Comparison of ENCODE assay signal across 7 cellular contexts in genomic region chr13:112587359-112587766, GRCh38. TPM values are rescaled to one million over a fixed set of nuclear protein-coding genes. Genes with fewer than 3 reads are reported as not detected.
DNase-seq lines count a peak whose midpoint lies in the region; ATAC-seq, FAIRE-seq and TF ChIP-seq lines count a peak whose summit lies in the region.

No MANE protein-coding gene starts in this region.

- no peak for TF ChIP-seq RAD21 in GM12878 (IDR thresholded peaks at IDR 0.05; ENCODE audit: insufficient read depth, low read depth, low read length)

- H3K36me3 ChIP-seq in GM12878 (ENCODE audit: control insufficient read depth in 2 of 2, insufficient read depth in 2 of 2, low read length in 1 of 2), result no peaks in the 10 kb centered on the region

- in situ Hi-C loops in GM12878 (cut with MboI), result no loop called here

- peak overlapping the region; percentile 94 for H3K4me3 Mint-ChIP-seq in HFFc6

- H3K27ac Mint-ChIP-seq in HFFc6, result peak overlapping the region; percentile 93

- under 1% methylated on average over 24 of the region's 38 CpGs for WGBS in GM12878 (ENCODE audit: insufficient coverage, insufficient replicate concordance, low lambda C conversion rate, missing lambda C conversion rate)

- TF ChIP-seq EP300 in GM12878 (IDR thresholded peaks at IDR 0.05; ENCODE audit: borderline replicate concordance in 1 of 2, control insufficient read depth in 1 of 2, low read depth in 2 of 2, low read length in 2 of 2), result no peak

- H3K4me2 ChIP-seq in GM12878 (ENCODE audit: control insufficient read depth, insufficient read depth), result peak overlapping the region; percentile 91

- peaks cover 17% of the 10 kb centered on the region for H3K4me1 ChIP-seq in GM12878 (ENCODE audit: control insufficient read depth, insufficient read depth, low read length)

- H3K9ac ChIP-seq in GM12878 (ENCODE audit: control insufficient read depth, insufficient read depth, low read length), result peak overlapping the region; percentile 94

- peak; percentile 35; the same call in 1 of the 2 replicates for TF ChIP-seq CTCF in HFFc6 (IDR thresholded peaks at IDR 0.05)
- TF ChIP-seq CTCF in NB4 (IDR thresholded peaks at IDR 0.05; ENCODE audit: low read depth, low read length), result peak; percentile 6
- peak in 1 of 3 experiments; percentile 30; a peak in 2 of 6 replicates for TF ChIP-seq CTCF in GM12878 (IDR thresholded peaks at IDR 0.05 in 2 of 3, conservative IDR thresholded peaks at IDR 0.05 in 1 of 3; ENCODE audit: control insufficient read depth in 2 of 3, extremely low read depth in 1 of 3, insufficient read depth in 1 of 3, low read depth in 3 of 3, low read length in 3 of 3)

- peak overlapping the region; percentile 94 for H3K27ac ChIP-seq in GM12878 (ENCODE audit: control insufficient read depth, insufficient read depth)

- peak; percentile 78 for DNase-seq in GM12892 (ENCODE audit: insufficient read length)
- peak; percentile 85 for DNase-seq in HFFc6
- peak; percentile 89 for DNase-seq in NB4 (ENCODE audit: low read depth)
- peak; percentile 53 for DNase-seq in T-helper 9 cell
- DNase-seq in GM12878 (ENCODE audit: low read depth, low spot score), result no peak
- DNase-seq in skeletal muscle cell (ENCODE audit: low read depth), result peak; percentile 54

- H3K27me3 Mint-ChIP-seq in HFFc6 (ENCODE audit: insufficient read depth), result peaks cover under 1% of the 10 kb centered on the region; the same call in 1 of the 2 replicates

- no peak for TF ChIP-seq POLR2A in GM12892 (IDR thresholded peaks at IDR 0.05; ENCODE audit: low read depth, low read length)
- TF ChIP-seq POLR2A in NB4 (IDR thresholded peaks at IDR 0.05; ENCODE audit: extremely low read depth, insufficient read length), result no peak
- TF ChIP-seq POLR2A in GM12878 (IDR thresholded peaks at IDR 0.05; ENCODE audit: low read depth, low read length), result no peak

- H3K79me2 ChIP-seq in GM12878 (ENCODE audit: control insufficient read depth, insufficient read depth, low read length), result peaks cover 59% of the 10 kb centered on the region

- BruUV-seq in GM12878 (replicated peaks; lab: Mats Ljungman, UMichigan), result no TSS peak

- no peaks in the 10 kb centered on the region for H3K36me3 Mint-ChIP-seq in HFFc6 (ENCODE audit: low read depth)

- CTCF ChIA-PET in GM12878 (lab: Yijun Ruan, JAX), result no interaction called here

- SMC1A ChIA-PET in GM12878 (lab: Charles Lee; ENCODE audit: uncharacterized antibody, unreplicated experiment), result no interaction called here

- H3K4me3 ChIP-seq in NB4 (ENCODE audit: low read depth, low read length) (peak overlapping the region; percentile 96), GM12878 (peak overlapping the region; percentile 93), iPS-11a (ENCODE audit: low read depth, low read length) (peak overlapping the region; percentile 85), skeletal muscle cell (ENCODE audit: low read depth, low read length) (peak overlapping the region; percentile 72)

- H4K20me1 ChIP-seq in GM12878 (ENCODE audit: control insufficient read depth, insufficient read depth), result no peaks in the 10 kb centered on the region

- POLR2A ChIA-PET in GM12878 (lab: Charles Lee), result no interaction called here

- no peaks in the 10 kb centered on the region; the same call in 2 of the 3 replicates for H3K9me3 ChIP-seq in GM12878 (replicated peaks; ENCODE audit: control insufficient read depth, insufficient read depth, low read length)

- peak; percentile 80 for ATAC-seq in GM12878

- H2AFZ ChIP-seq in GM12878 (ENCODE audit: control insufficient read depth, low read depth, low read length), result peak overlapping the region; percentile 93

- FAIRE-seq in GM12892 (lab: Jason Lieb, UNC), result peak; percentile 78
- FAIRE-seq in GM12878 (lab: Jason Lieb, UNC), result no peak

- H3K27me3 ChIP-seq in GM12878 (replicated peaks in 1 of 2; ENCODE audit: control insufficient read depth in 2 of 2, insufficient read depth in 2 of 2, low read length in 1 of 2), result no peaks in the 10 kb centered on the region

- RAD21 ChIA-PET in GM12878 (lab: Charles Lee; ENCODE audit: unreplicated experiment), result no interaction called here

- no peaks in the 10 kb centered on the region for H3K9me3 Mint-ChIP-seq in HFFc6

- H3K4me1 Mint-ChIP-seq in HFFc6 (ENCODE audit: low read depth), result peaks cover 27% of the 10 kb centered on the region

- intact Hi-C loops in GM12878 (cut with micrococcal nuclease; ENCODE audit: unreplicated experiment), result no loop called here

TF ChIP-seq in GM12878, 131 proteins besides CTCF, POLR2A, EP300 and RAD21 (continues in another document):
- no peak for TF ChIP-seq HDGF (IDR thresholded peaks at IDR 0.05)
- no peak for TF ChIP-seq SMC3 (IDR thresholded peaks at IDR 0.05; ENCODE audit: borderline replicate concordance, low read length)
- no peak for TF ChIP-seq TBL1XR1 (IDR thresholded peaks at IDR 0.05; ENCODE audit: low read depth, low read length)
- TF ChIP-seq HCFC1 (IDR thresholded peaks at IDR 0.05; ENCODE audit: low read length), result no peak
- no peak for TF ChIP-seq ETV6 (conservative IDR thresholded peaks at IDR 0.05 in 1 of 2, IDR thresholded peaks at IDR 0.05 in 1 of 2; ENCODE audit: borderline replicate concordance in 1 of 2, low read depth in 1 of 2)
- TF ChIP-seq BHLHE40 (IDR thresholded peaks at IDR 0.05; ENCODE audit: borderline replicate concordance in 1 of 2, low read depth in 2 of 2, low read length in 1 of 2), result peak in 1 of 2 experiments; percentile 51; a peak in 1 of 4 replicates
- TF ChIP-seq MXI1 (IDR thresholded peaks at IDR 0.05; ENCODE audit: low read depth, low read length), result no peak
- TF ChIP-seq YBX1 (IDR thresholded peaks at IDR 0.05), result no peak
- TF ChIP-seq ZBTB11 (CRISPR knock-in tag; IDR thresholded peaks at IDR 0.05), result no peak
- no peak for TF ChIP-seq USF2 (IDR thresholded peaks at IDR 0.05; ENCODE audit: borderline replicate concordance, low read depth, low read length)
- TF ChIP-seq CREM (IDR thresholded peaks at IDR 0.05; ENCODE audit: low read depth), result no peak
- no peak for TF ChIP-seq ATF3 (IDR thresholded peaks at IDR 0.05; ENCODE audit: borderline replicate concordance, extremely low read depth, low read depth, low read length)
- no peak for TF ChIP-seq PML (IDR thresholded peaks at IDR 0.05; ENCODE audit: low read length)
- no peak for TF ChIP-seq LARP7 (IDR thresholded peaks at IDR 0.05)
- 0 out of 2 replicates have a peak, but pooled peaks have one; percentile 19 for TF ChIP-seq CREB1 (IDR thresholded peaks at IDR 0.05; ENCODE audit: low read depth)

RNA-seq across cellular contexts. Expression of gene TUBGCP3, which starts 0.6 kb away (rescaled TPM):
- 25.0 TPM for polyA plus RNA-seq in GM12892 (2012; ENCODE audit: missing spikeins)
- total RNA-seq in HFFc6 (2021; fragmentation: NEBNext Ultra II Directional; extraction: Animal tissue kit (Norgen Biotek cat#: 25700)), result 10 to 100 TPM; 16.5 to 28.5 (median 25.6) TPM
- total RNA-seq in GM12878 (2013; cell fraction: nucleolus; rRNA removed), result 142 and 161 TPM in 2 replicates
- 19.1 and 20.4 TPM in 2 replicates for total RNA-seq in GM12878 (2014; rRNA removed)
- total RNA-seq in GM12878 (2014; rRNA removed; fragmentation: Illumina TruSeq; extraction: Trizol), result 15.8 and 16.6 TPM in 2 replicates
- 27.6 and 34.0 TPM in 2 replicates for total RNA-seq in GM12878 (2021)
- polyA plus RNA-seq in GM12878 (2011; ENCODE audit: low read depth), result 12.4 TPM
- polyA plus RNA-seq in GM12878 (2011; rRNA removed), result 23.2 and 24.1 TPM in 2 replicates
- 33.1 and 34.0 TPM in 2 replicates for polyA plus RNA-seq in GM12878 (2011; cell fraction: cytosol; rRNA removed)
- polyA plus RNA-seq in GM12878 (2011; cell fraction: nucleus; rRNA removed), result 66.3 and 81.0 TPM in 2 replicates
- polyA plus RNA-seq in GM12878 (2012), result 19.6 and 21.1 TPM in 2 replicates
- 21.0 and 21.8 TPM in 2 replicates for polyA plus RNA-seq in GM12878 (2014; fragmentation: Illumina TruSeq; extraction: Trizol)
- 1 to 10 TPM; 4.0 to 6.1 TPM for polyA plus RNA-seq in GM12878 (2014; fragmentation: Nextera tagmentation; extraction: Ambion mirVana)
- polyA plus RNA-seq in GM12878 (2014; rRNA removed), result 23.2 and 25.2 TPM in 2 replicates
- 10 to 100 TPM; 24.1 to 25.1 TPM for polyA plus RNA-seq in GM12878 (2016; fragmentation: Nextera tagmentation; extraction: Ambion mirVana)
- 67.0 TPM in 2 replicates for polyA minus RNA-seq in GM12878 (2011; rRNA and poly(A)+ RNA removed)
- polyA minus RNA-seq in GM12878 (2011; cell fraction: cytosol; rRNA and poly(A)+ RNA removed), result 13.8 and 14.8 TPM in 2 replicates
- polyA minus RNA-seq in GM12878 (2011; cell fraction: nucleus; rRNA and poly(A)+ RNA removed), result 62.4 and 109 TPM in 2 replicates
